16 cellular contexts compared by ENCODE assay signal in genomic region chr10:126928252-126928651, GRCh38. TPM values are rescaled to one million over a fixed set of nuclear protein-coding genes. Genes with fewer than 3 reads are reported as not detected.
DNase-seq lines count a peak whose midpoint lies in the region; ATAC-seq and TF ChIP-seq lines count a peak whose summit lies in the region.
"Had no signal": no experiment of that assay in that cellular context is flagged by ENCODE, and none has a peak within 500 bp of the region (broad histone marks: within the 10 kb centered on the region; RNA-seq: fewer than 3 reads in every experiment).

No MANE protein-coding gene starts in this region.

- DNase-seq in NCI-H82 (lab: John Stamatoyannopoulos, UW) (peak; percentile 74), SJCRH30 (peak; percentile 60 to 74), islet precursor cell (peak; percentile 60), smooth muscle cell (lab: John Stamatoyannopoulos, UW; ENCODE audit: unreplicated experiment) (no peak), GM13977 (ENCODE audit: low spot score) (no peak)
- no peak for DNase-seq in activated naive CD4-positive, alpha-beta T cell treated with anti-CD3 and anti-CD28 coated beads for 36 hours
- DNase-seq: CD8-positive, alpha-beta T cell; COR-L47; DMS153; DMS79 treated with DMSO at 0.1 percent for 48 hours; EL; HCEC 1CT; HFFc6 had no signal

- TF ChIP-seq CTCF in smooth muscle cell (IDR thresholded peaks at IDR 0.05; ENCODE audit: borderline replicate concordance, insufficient read depth, poor library complexity, severe bottlenecking), result no peak
- TF ChIP-seq CTCF in GM13977 (IDR thresholded peaks at IDR 0.05; ENCODE audit: extremely low read depth, insufficient read depth, missing control alignments), result no peak

- H3K4me3 Mint-ChIP-seq in activated naive CD4-positive, alpha-beta T cell treated with anti-CD3 and anti-CD28 coated beads for 36 hours, result no peak overlapping the region
- H3K4me3 Mint-ChIP-seq: CD14-positive monocyte; CD8-positive, alpha-beta T cell; HFFc6 had no signal

- CTCF ChIA-PET in activated naive CD4-positive, alpha-beta T cell treated with anti-CD3 and anti-CD28 coated beads for 36 hours (lab: Charles Lee), result no interaction called here

- peaks cover 13% of the 10 kb centered on the region for H3F3A ChIP-seq in smooth muscle cell (ENCODE audit: low read depth)

- intact Hi-C loops in activated naive CD4-positive, alpha-beta T cell treated with anti-CD3 and anti-CD28 coated beads for 36 hours (cut with micrococcal nuclease), result no loop called here

- H3K36me3 Mint-ChIP-seq in activated naive CD4-positive, alpha-beta T cell treated with anti-CD3 and anti-CD28 coated beads for 36 hours (ENCODE audit: low read depth), result no peaks in the 10 kb centered on the region
- H3K36me3 Mint-ChIP-seq: CD14-positive monocyte; CD8-positive, alpha-beta T cell had no signal

- H3K9me3 ChIP-seq in SJCRH30 (replicated peaks), result no peaks in the 10 kb centered on the region
- no peaks in the 10 kb centered on the region for H3K9me3 ChIP-seq in smooth muscle cell (replicated peaks; ENCODE audit: low read depth)

- H3K27me3 ChIP-seq in SJCRH30 (no peaks in the 10 kb centered on the region), smooth muscle cell (ENCODE audit: low read depth) (no peaks in the 10 kb centered on the region)

- no peak overlapping the region for H3K9ac ChIP-seq in smooth muscle cell (ENCODE audit: low read depth)

- H3K27ac Mint-ChIP-seq in activated naive CD4-positive, alpha-beta T cell treated with anti-CD3 and anti-CD28 coated beads for 36 hours, result no peak overlapping the region
- H3K27ac Mint-ChIP-seq: CD8-positive, alpha-beta T cell; HFFc6 had no signal

- H3K4me2 ChIP-seq in smooth muscle cell, result no peak overlapping the region

- 23% methylated on average over 6 of the region's 6 CpGs for WGBS in smooth muscle cell (ENCODE audit: low lambda C conversion rate)

- ATAC-seq in GM21515 (IDR thresholded peaks at IDR 0.05; ENCODE audit: unreplicated experiment), result no peak
- ATAC-seq: CD8-positive, alpha-beta T cell had no signal

- H3K36me3 ChIP-seq in SJCRH30 (peaks cover 4% of the 10 kb centered on the region; the same call in 1 of the 2 replicates), smooth muscle cell (ENCODE audit: low read depth) (no peaks in the 10 kb centered on the region)

- H4K20me1 ChIP-seq in smooth muscle cell (ENCODE audit: low read depth), result peaks cover 100% of the 10 kb centered on the region

- H3K9me3 Mint-ChIP-seq in activated naive CD4-positive, alpha-beta T cell treated with anti-CD3 and anti-CD28 coated beads for 36 hours, result peaks cover 2% of the 10 kb centered on the region
- H3K9me3 Mint-ChIP-seq: CD14-positive monocyte; CD8-positive, alpha-beta T cell; HFFc6 had no signal

- H3K4me3 ChIP-seq in SJCRH30 (no peak overlapping the region), smooth muscle cell (no peak overlapping the region)

- H3K79me2 ChIP-seq in smooth muscle cell (ENCODE audit: low read depth), result peaks cover 22% of the 10 kb centered on the region

- H3K27ac ChIP-seq in SJCRH30, result no peak overlapping the region
- peak overlapping the region; percentile 28 for H3K27ac ChIP-seq in smooth muscle cell (ENCODE audit: low read depth)
- H3K27ac ChIP-seq: HL-60 had no signal

- no peak overlapping the region for H2AFZ ChIP-seq in smooth muscle cell (ENCODE audit: low read depth)

- no peaks in the 10 kb centered on the region for H3K4me1 Mint-ChIP-seq in activated naive CD4-positive, alpha-beta T cell treated with anti-CD3 and anti-CD28 coated beads for 36 hours (ENCODE audit: low read depth)
- H3K4me1 Mint-ChIP-seq: CD14-positive monocyte had no signal

- in situ Hi-C loops in GM13977 (cut with MboI; ENCODE audit: low pct_unique_long_range_greater_than_20kb, low sequenced_read_pairs, unreplicated experiment), result no loop called here

- H3K4me1 ChIP-seq in SJCRH30 (no peaks in the 10 kb centered on the region), smooth muscle cell (ENCODE audit: low read depth) (no peaks in the 10 kb centered on the region)

- no peaks in the 10 kb centered on the region for H3K27me3 Mint-ChIP-seq in activated naive CD4-positive, alpha-beta T cell treated with anti-CD3 and anti-CD28 coated beads for 36 hours (ENCODE audit: low read depth)

RNA-seq across cellular contexts. Expression of gene DOCK1, which starts 23.0 kb away (rescaled TPM):
- 49.7 and 53.8 TPM in 2 replicates for total RNA-seq in SJCRH30 (2014; rRNA removed; shearing (Covaris generic))
- 37.1 and 51.6 TPM in 2 replicates for total RNA-seq in smooth muscle cell
- polyA plus RNA-seq in smooth muscle cell, result 18.3 and 18.4 TPM in 2 replicates
- total RNA-seq in activated naive CD4-positive, alpha-beta T cell treated with anti-CD3 and anti-CD28 coated beads for 36 hours, result under 1 TPM; 0.49 to 0.72 TPM
- total RNA-seq: CD8-positive, alpha-beta T cell had no signal

Comparison
In these comparisons a context has a peak if more than half of its experiments do, and no peak if none do; other contexts are left out.
1. DNase-seq: peak in NCI-H82 (single experiment), SJCRH30 (2 of 2) and islet precursor cell (single experiment); none in smooth muscle cell (single experiment), GM13977 (single experiment) and activated naive CD4-positive, alpha-beta T cell treated with anti-CD3 and anti-CD28 coated beads for 36 hours (single experiment).
2. RNA of gene DOCK1, which starts 23.0 kb away (total RNA-seq): 49.7 to 53.8 TPM in SJCRH30 and 37.1 to 51.6 TPM in smooth muscle cell; 0.49 to 0.72 TPM in activated naive CD4-positive, alpha-beta T cell treated with anti-CD3 and anti-CD28 coated beads for 36 hours; every median in the first group is over 10 times any median in the second.